In genomic region chr5:61280205-61280604, GRCh38 we compare ENCODE assay signal across 9 cellular contexts. TPM values are rescaled to one million over a fixed set of nuclear protein-coding genes. Genes with fewer than 3 reads are reported as not detected.
DNase-seq lines count a peak whose midpoint lies in the region; ATAC-seq and TF ChIP-seq lines count a peak whose summit lies in the region.
"Had no signal": no experiment of that assay in that cellular context is flagged by ENCODE, and none has a peak within 500 bp of the region (broad histone marks: within the 10 kb centered on the region; RNA-seq: fewer than 3 reads in every experiment).

No MANE protein-coding gene starts in this region.

- no peaks in the 10 kb centered on the region for H4K20me1 ChIP-seq in HCT116 (ENCODE audit: insufficient read depth)

- CTCF ChIA-PET in CD8-positive, alpha-beta T cell (lab: Charles Lee), result interaction anchor here (1.2 kb wide), 1 partner anchor 233 kb away, joined by 4 read pairs; no protein-coding TSS in a partner anchor
- CTCF ChIA-PET in HCT116 (lab: Charles Lee), result no interaction called here

- TF ChIP-seq RAD21 in HCT116 (IDR thresholded peaks at IDR 0.05; ENCODE audit: low read depth), result no peak

- H3K9me2 ChIP-seq in HCT116 (ENCODE audit: insufficient read depth), result no peaks in the 10 kb centered on the region

- no peaks in the 10 kb centered on the region for H3K27me3 Mint-ChIP-seq in CD8-positive, alpha-beta T cell (ENCODE audit: low read depth)

- no peak overlapping the region for H3K4me3 ChIP-seq in CD8-positive, alpha-beta T cell (ENCODE audit: low read depth, low read length)
- H3K4me3 ChIP-seq in HCT116 (replicated peaks in 1 of 2; ENCODE audit: low read depth in 1 of 2, low read length in 2 of 2) (no peak overlapping the region), thyroid gland (replicated peaks in 1 of 3) (no peak overlapping the region), testis (no peak overlapping the region)

- no peak overlapping the region for H3K9ac ChIP-seq in HCT116 (ENCODE audit: low read length)

- no peak for TF ChIP-seq POLR2A in HCT116 (IDR thresholded peaks at IDR 0.05; ENCODE audit: borderline replicate concordance, extremely low read depth, insufficient read depth, insufficient read length)
- no peak for TF ChIP-seq POLR2A in thyroid gland (IDR thresholded peaks at IDR 0.05)
- no peak for TF ChIP-seq POLR2A in testis (IDR thresholded peaks at IDR 0.05)

- no peak overlapping the region for H3K27ac Mint-ChIP-seq in CD8-positive, alpha-beta T cell

- RAD21 ChIA-PET in HCT116 (lab: Charles Lee; ENCODE audit: low non-redundant PET in 1 of 2, low total read pairs in 2 of 2, uncharacterized antibody in 2 of 2, unreplicated experiment in 2 of 2), result no interaction called here

- no peaks in the 10 kb centered on the region for H3K36me3 Mint-ChIP-seq in CD8-positive, alpha-beta T cell

- BruUV-seq in HCT116 (replicated peaks; lab: Mats Ljungman, UMichigan), result no TSS peak

- H3K79me2 ChIP-seq in HCT116 (ENCODE audit: insufficient read depth, low read length), result no peaks in the 10 kb centered on the region

- peak in 1 of 7 experiments; percentile 7 for DNase-seq in CD8-positive, alpha-beta T cell
- peak; percentile 33 for DNase-seq in HCT116 (ENCODE audit: low read depth, low spot score)
- peak; percentile 7 for DNase-seq in NCI-H2227 treated with DMSO at 0.1 percent for 48 hours (lab: John Stamatoyannopoulos, UW)
- DNase-seq in dedifferentiated amniotic fluid mesenchymal stem cell (ENCODE audit: extremely low spot score), result peak; percentile 47
- DNase-seq in thyroid gland, result peak; percentile 40 to 48
- no peak for DNase-seq in testis

- peaks cover 17% of the 10 kb centered on the region for H3K4me1 Mint-ChIP-seq in CD8-positive, alpha-beta T cell (ENCODE audit: low read depth)

- no peaks in the 10 kb centered on the region for H3K36me3 ChIP-seq in CD8-positive, alpha-beta T cell (ENCODE audit: insufficient read depth, low read length)
- H3K36me3 ChIP-seq in HCT116 (ENCODE audit: control insufficient read depth in 1 of 2, insufficient read depth in 2 of 2, low read length in 2 of 2), result no peaks in the 10 kb centered on the region
- no peaks in the 10 kb centered on the region for H3K36me3 ChIP-seq in thyroid gland
- no peaks in the 10 kb centered on the region for H3K36me3 ChIP-seq in testis (ENCODE audit: low read depth, missing control alignments)

- no peaks in the 10 kb centered on the region for H3K9me3 ChIP-seq in CD8-positive, alpha-beta T cell (ENCODE audit: low read length)
- H3K9me3 ChIP-seq in HCT116 (ENCODE audit: control insufficient read depth in 1 of 2, insufficient read depth in 1 of 2, low read depth in 1 of 2, low read length in 2 of 2) (no peaks in the 10 kb centered on the region), thyroid gland (no peaks in the 10 kb centered on the region), testis (no peaks in the 10 kb centered on the region)

- no peak for TF ChIP-seq CTCF in CD8-positive, alpha-beta T cell (IDR thresholded peaks at IDR 0.05)
- TF ChIP-seq CTCF in HCT116 (IDR thresholded peaks at IDR 0.05 in 2 of 3, conservative IDR thresholded peaks at IDR 0.05 in 1 of 3; ENCODE audit: borderline replicate concordance in 1 of 3, insufficient read depth in 1 of 3, low read depth in 2 of 3, low read length in 2 of 3) (no peak), thyroid gland (IDR thresholded peaks at IDR 0.05) (no peak), testis (IDR thresholded peaks at IDR 0.05) (no peak)

- peak; percentile 41 for ATAC-seq in CD8-positive, alpha-beta T cell
- ATAC-seq in HCT116 (peak; percentile 47), GM18858 (IDR thresholded peaks at IDR 0.05; ENCODE audit: unreplicated experiment) (no peak), HG02970 (IDR thresholded peaks at IDR 0.05; ENCODE audit: low FRiP score, unreplicated experiment) (no peak)

- peak overlapping the region; percentile 9; the same call in 1 of the 2 replicates for H3K4me2 ChIP-seq in HCT116 (ENCODE audit: low read length)

- intact Hi-C loops in CD8-positive, alpha-beta T cell (cut with DNase I, micrococcal nuclease), result loop anchor here in 1 of 2 experiments (5.0 kb wide), 1 partner anchor 52 kb away; the partner anchor contains the start of gene ZSWIM6
- intact Hi-C loops in HCT116 (cut with micrococcal nuclease) (no loop called here), thyroid gland (cut with DNase I) (no loop called here), testis (cut with DNase I; ENCODE audit: low total_unique reads) (no loop called here)

- peaks cover 4% of the 10 kb centered on the region for H3K4me1 ChIP-seq in CD8-positive, alpha-beta T cell (ENCODE audit: insufficient read depth, low read length)
- H3K4me1 ChIP-seq in HCT116 (ENCODE audit: control insufficient read depth in 1 of 2, insufficient read depth in 2 of 2, low read length in 2 of 2) (peaks cover 3 to 29% of the 10 kb centered on the region in 2 experiments; a peak in 2 of 4 replicates), thyroid gland (peaks cover 22 to 33% of the 10 kb centered on the region in 2 donors), testis (peaks cover 2% of the 10 kb centered on the region)

- no peak overlapping the region for H3K27ac ChIP-seq in CD8-positive, alpha-beta T cell (ENCODE audit: low read depth, low read length)
- H3K27ac ChIP-seq in HCT116 (ENCODE audit: low read depth, low read length), result no peak overlapping the region
- H3K27ac ChIP-seq in thyroid gland, result peak overlapping the region; percentile 7 to 70 (median 68)
- no peak overlapping the region for H3K27ac ChIP-seq in testis
- H3K27ac ChIP-seq: HL-60 had no signal

- POLR2A ChIA-PET in CD8-positive, alpha-beta T cell (lab: Charles Lee), result interaction anchor here (1.4 kb wide), 1 partner anchor 51 kb away, joined by 5 read pairs; no protein-coding TSS in a partner anchor
- POLR2A ChIA-PET in HCT116 (lab: Charles Lee), result no interaction called here

- no peaks in the 10 kb centered on the region for H3K9me3 Mint-ChIP-seq in CD8-positive, alpha-beta T cell

- H3K27me3 ChIP-seq in CD8-positive, alpha-beta T cell (ENCODE audit: insufficient read depth, low read length), result no peaks in the 10 kb centered on the region
- H3K27me3 ChIP-seq in HCT116 (ENCODE audit: insufficient read depth, low read length) (no peaks in the 10 kb centered on the region), thyroid gland (no peaks in the 10 kb centered on the region), testis (no peaks in the 10 kb centered on the region)

- H3K4me3 Mint-ChIP-seq in CD8-positive, alpha-beta T cell, result no peak overlapping the region

- peak overlapping the region; percentile 69 for H2AFZ ChIP-seq in HCT116 (ENCODE audit: low read depth, low read length, poor library complexity, severe bottlenecking)

TF ChIP-seq in HCT116, 20 proteins besides CTCF, POLR2A, EP300 and RAD21:
- peak; percentile 29 for TF ChIP-seq FOSL1 (IDR thresholded peaks at IDR 0.05; ENCODE audit: low read depth)
- peak; percentile 35; the same call in 1 of the 2 replicates for TF ChIP-seq JUND (IDR thresholded peaks at IDR 0.05)
- no peak for TF ChIP-seq EGR1 (IDR thresholded peaks at IDR 0.05; ENCODE audit: low read depth)
- peak; percentile 20; the same call in 1 of the 2 replicates for TF ChIP-seq SP1 (IDR thresholded peaks at IDR 0.05; ENCODE audit: low read depth)
- no peak for TF ChIP-seq SRF (IDR thresholded peaks at IDR 0.05; ENCODE audit: low read depth)
- TF ChIP-seq ZBTB33 (IDR thresholded peaks at IDR 0.05; ENCODE audit: extremely low read depth, insufficient replicate concordance, low read length), result no peak
- TF ChIP-seq CEBPB (IDR thresholded peaks at IDR 0.05; ENCODE audit: low read depth), result no peak
- TF ChIP-seq ZNF274 (IDR thresholded peaks at IDR 0.05; ENCODE audit: low read depth, low read length), result no peak
- TF ChIP-seq ATF3 (IDR thresholded peaks at IDR 0.05), result no peak
- TF ChIP-seq CBX3 (IDR thresholded peaks at IDR 0.05; ENCODE audit: low read depth), result no peak
- TF ChIP-seq POLR2AphosphoS5 (IDR thresholded peaks at IDR 0.05; ENCODE audit: low read depth, low read length), result no peak

RNA-seq across cellular contexts. Expression of gene ZSWIM6, which starts 51.9 kb away (rescaled TPM):
- total RNA-seq in CD8-positive, alpha-beta T cell, result 1 to 10 TPM; 3.9 to 4.1 TPM
- total RNA-seq in HCT116 (2021; ENCODE audit: unreplicated experiment) (7.4 TPM), thyroid gland (10 to 100 TPM; 11.8 to 20.1 (median 14.5) TPM), testis (10 to 100 TPM; 16.5 to 18.0 TPM)
- 3.5 and 4.0 TPM in 2 replicates for polyA plus RNA-seq in HCT116 (2012)
- 14.6 TPM for polyA plus RNA-seq in testis (ENCODE audit: insufficient read depth, low read depth, low replicate concordance)

Comparison
In these comparisons a context has a peak if more than half of its experiments do, and no peak if none do; other contexts are left out.
1. ATAC-seq: peak in CD8-positive, alpha-beta T cell (single experiment) and HCT116 (single experiment); none in GM18858 (single experiment) and HG02970 (single experiment).
2. H3K27ac ChIP-seq: peak in thyroid gland (3 of 3); none in CD8-positive, alpha-beta T cell (single experiment), HCT116 (single experiment) and testis (0 of 2).